Comparison of ENCODE assay signal across 8 cellular contexts in genomic region chr9:137223078-137224040, GRCh38. TPM values are rescaled to one million over a fixed set of nuclear protein-coding genes. Genes with fewer than 3 reads are reported as not detected.
A peak's percentile ranks its signal among the peaks of the same experiment; 100 is the strongest.
DNase-seq lines count a peak whose midpoint lies in the region; FAIRE-seq and TF ChIP-seq lines count a peak whose summit lies in the region.

No MANE protein-coding gene starts in this region.

- no peaks in the 10 kb centered on the region for H3K9me2 ChIP-seq in MM.1S (replicated peaks; ENCODE audit: insufficient read depth, low read length)

- intact Hi-C loops in stomach (cut with DNase I; ENCODE audit: low total_unique reads) = no loop called here

- peak overlapping the region; percentile 97 for H3K4me2 ChIP-seq in MM.1S (ENCODE audit: low read depth, low read length)

- H3K4me3 Mint-ChIP-seq in neural crest cell = peak overlapping the region; percentile 85

- H3K36me3 ChIP-seq in MM.1S (replicated peaks; ENCODE audit: insufficient read depth, low read length) (no peaks in the 10 kb centered on the region), stomach (no peaks in the 10 kb centered on the region)

- H3K4me1 Mint-ChIP-seq in neural crest cell = peaks cover 4% of the 10 kb centered on the region

- H3K79me2 ChIP-seq in MM.1S (ENCODE audit: low read length) = no peaks in the 10 kb centered on the region

- peak; percentile 97 for FAIRE-seq in G401.6 (lab: Jason Lieb, UNC)

- no peaks in the 10 kb centered on the region; the same call in 1 of the 2 replicates for H3F3A ChIP-seq in MM.1S (ENCODE audit: insufficient read depth, low read length)

- H4K20me1 ChIP-seq in MM.1S (ENCODE audit: insufficient read depth, low read length) = no peaks in the 10 kb centered on the region

- H3K27ac ChIP-seq in MM.1S (ENCODE audit: low read length) = peak overlapping the region; percentile 32; the same call in 1 of the 2 replicates
- H3K27ac ChIP-seq in stomach = peak overlapping the region; percentile 92 to 98 (median 94)

- H2AFZ ChIP-seq in MM.1S (ENCODE audit: low read length) = peak overlapping the region; percentile 91

- H3K27me3 ChIP-seq in MM.1S (replicated peaks; ENCODE audit: insufficient read depth, low read length) (peaks cover 4% of the 10 kb centered on the region), stomach (peaks cover 0 to 29% (median 4%) of the 10 kb centered on the region in 3 donors)

- H3K9me3 Mint-ChIP-seq in neural crest cell = no peaks in the 10 kb centered on the region

- WGBS in stomach, 5 donors = 0 to 2% (median 1%) methylated on average over 25 to 68 of the region's 68 CpGs

- no peak for TF ChIP-seq EP300 in stomach (IDR thresholded peaks at IDR 0.05)

- peaks cover 6% of the 10 kb centered on the region for H3K27me3 Mint-ChIP-seq in neural crest cell (ENCODE audit: low read depth)

- peak overlapping the region; percentile 81 for H3K27ac Mint-ChIP-seq in neural crest cell (ENCODE audit: unreplicated experiment)

- no peak for TF ChIP-seq POLR2A in stomach (IDR thresholded peaks at IDR 0.05)

- H3K9me3 ChIP-seq in MM.1S (replicated peaks; ENCODE audit: insufficient read depth, low read length) = no peaks in the 10 kb centered on the region
- H3K9me3 ChIP-seq in stomach = no peaks in the 10 kb centered on the region

- peak; percentile 98 for DNase-seq in HCEC 1CT
- DNase-seq in MM.1S = peak; percentile 99
- peak; percentile 79 for DNase-seq in SHP77 treated with DMSO at 0.1 percent for 48 hours (lab: John Stamatoyannopoulos, UW)
- DNase-seq in activated gamma-delta T cell treated with Interleukin-2 at 50 U/mL for 16 hours = peak; percentile 97
- DNase-seq in foreskin fibroblast = peak; percentile 97 to 99
- peak; percentile 92 for DNase-seq in neural crest cell (ENCODE audit: low read depth, low spot score)
- DNase-seq in stomach = peak; percentile 98

- TF ChIP-seq CTCF in MM.1S (IDR thresholded peaks at IDR 0.05; ENCODE audit: low read length) (no peak), foreskin fibroblast (IDR thresholded peaks at IDR 0.05; ENCODE audit: low read depth, low read length) (no peak), neural crest cell (conservative IDR thresholded peaks at IDR 0.05) (no peak), stomach (IDR thresholded peaks at IDR 0.05) (peak in 1 of 7 experiments; percentile 20)

- peak overlapping the region; percentile 85 for H3K9ac ChIP-seq in MM.1S (ENCODE audit: low read length)

- no peaks in the 10 kb centered on the region for H3K36me3 Mint-ChIP-seq in neural crest cell (ENCODE audit: low read depth)

- peak overlapping the region; percentile 78 for H3K4me3 ChIP-seq in MM.1S (ENCODE audit: low read length)
- peak overlapping the region; percentile 80 to 81 for H3K4me3 ChIP-seq in foreskin fibroblast (ENCODE audit: low read depth in 1 of 2, low read length in 2 of 2)
- H3K4me3 ChIP-seq in stomach = peak overlapping the region; percentile 70 to 73 (median 72)

- H3K4me1 ChIP-seq in MM.1S (ENCODE audit: low read length) (peaks cover 9% of the 10 kb centered on the region; the same call in 1 of the 2 replicates), stomach (peaks cover 44 to 92% (median 88%) of the 10 kb centered on the region in 4 donors)

RNA-seq across cellular contexts. Expression of gene RNF208, which starts 1.3 kb away (rescaled TPM):
- total RNA-seq in neural crest cell (9.7 and 10.1 TPM in 2 replicates), stomach (10 to 100 TPM in 1 of 5 donors, 1 to 10 TPM in 2, under 1 TPM in 1, not detected in 1; 0.45 to 18.7 (median 3.3) TPM)
- polyA plus RNA-seq in stomach = 10 to 100 TPM; 11.8 to 13.9 (median 13.9) TPM

RNA-seq across cellular contexts. Expression of gene CYSRT1, which starts 1.6 kb away (rescaled TPM):
- 1.2 and 1.6 TPM in 2 replicates for total RNA-seq in neural crest cell
- total RNA-seq in stomach = 1 to 10 TPM in 1 of 5 donors, under 1 TPM in 1, not detected in 3; 0.92 to 3.6 TPM
- polyA plus RNA-seq in stomach = 10 to 100 TPM in 1 of 3 donors, 1 to 10 TPM in 2; 2.7 to 47.3 (median 3.4) TPM

RNA-seq across cellular contexts. Expression of gene RNF224, which starts 3.9 kb away (rescaled TPM):
- total RNA-seq in neural crest cell (0.16 TPM in 1 of 2 replicates, not detected in the other), stomach (not detected)
- polyA plus RNA-seq in stomach = 1 to 10 TPM in 1 of 3 donors, not detected in 2; 1.0 TPM

RNA-seq across cellular contexts. Expression of gene SLC34A3, which starts 7.3 kb away (rescaled TPM):
- not detected in 2 replicates for total RNA-seq in neural crest cell
- under 1 TPM in 1 of 5 donors, not detected in 4; 0.18 TPM for total RNA-seq in stomach
- polyA plus RNA-seq in stomach = under 1 TPM in 1 of 3 donors, not detected in 2; 0.53 TPM

RNA-seq across cellular contexts. Expression of gene TUBB4B, which starts 17.7 kb away (rescaled TPM):
- total RNA-seq in neural crest cell = 329 and 336 TPM in 2 replicates
- 100 to 1,000 TPM in 4 of 5 donors, 10 to 100 TPM in 1; 69.4 to 170 (median 115) TPM for total RNA-seq in stomach
- polyA plus RNA-seq in stomach = 100 to 1,000 TPM; 188 to 292 (median 215) TPM

Comparison
In these comparisons a context has a peak if more than half of its experiments do, and no peak if none do; other contexts are left out.
1. Peak in every context shown above with its lines: DNase-seq, H3K4me3 ChIP-seq and H3K27ac ChIP-seq.